In the genomic region with DNA sequence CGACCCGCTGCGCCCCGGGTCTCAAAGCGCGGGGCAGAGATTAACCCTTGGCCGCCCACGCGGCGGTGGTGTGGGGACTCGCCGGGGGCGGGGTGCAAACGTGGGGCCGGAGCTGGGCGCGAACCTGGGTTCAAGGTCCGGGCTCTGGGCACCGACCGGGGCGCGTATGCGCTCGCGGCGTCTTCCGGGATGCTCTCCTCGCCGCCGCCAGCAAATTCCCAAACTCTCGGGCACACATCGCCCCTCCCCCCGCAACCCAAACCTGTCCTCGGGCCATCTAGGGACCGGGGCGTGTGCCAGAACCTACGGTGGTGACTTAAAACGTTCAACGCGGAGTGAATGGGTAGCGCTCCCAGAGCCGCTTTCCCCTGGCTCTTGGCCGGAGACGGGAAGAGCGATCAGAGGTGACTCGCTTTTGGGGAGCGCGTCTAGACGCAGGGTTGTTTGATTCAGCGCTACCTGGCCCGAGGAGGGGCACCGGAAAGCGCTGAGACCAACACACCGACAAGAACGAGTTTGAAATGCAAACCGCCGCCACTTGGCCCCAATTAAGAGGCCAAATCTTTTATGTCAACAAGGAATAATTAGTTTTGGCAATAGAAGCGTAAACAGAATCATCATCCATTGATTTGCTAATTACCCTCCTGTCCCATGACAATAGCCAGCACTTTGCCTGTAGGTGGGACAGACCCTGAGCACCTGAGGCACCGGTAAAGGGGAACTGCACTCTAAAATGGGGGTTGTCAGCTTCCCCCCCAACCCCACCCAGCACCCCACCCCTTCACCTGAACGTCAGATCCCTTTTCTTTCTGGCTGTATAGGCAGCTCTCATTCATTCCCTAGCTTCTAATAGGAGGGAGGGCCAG, we compare ENCODE assay signal across 1 cellular context.
TF ChIP-seq lines count a peak whose summit lies in the region.

No MANE protein-coding gene starts in this region.

TF ChIP-seq in HepG2, 621 proteins besides CTCF, POLR2A, EP300 and RAD21 (continued from another document and continues in another):
- TF ChIP-seq, protein P1, sequence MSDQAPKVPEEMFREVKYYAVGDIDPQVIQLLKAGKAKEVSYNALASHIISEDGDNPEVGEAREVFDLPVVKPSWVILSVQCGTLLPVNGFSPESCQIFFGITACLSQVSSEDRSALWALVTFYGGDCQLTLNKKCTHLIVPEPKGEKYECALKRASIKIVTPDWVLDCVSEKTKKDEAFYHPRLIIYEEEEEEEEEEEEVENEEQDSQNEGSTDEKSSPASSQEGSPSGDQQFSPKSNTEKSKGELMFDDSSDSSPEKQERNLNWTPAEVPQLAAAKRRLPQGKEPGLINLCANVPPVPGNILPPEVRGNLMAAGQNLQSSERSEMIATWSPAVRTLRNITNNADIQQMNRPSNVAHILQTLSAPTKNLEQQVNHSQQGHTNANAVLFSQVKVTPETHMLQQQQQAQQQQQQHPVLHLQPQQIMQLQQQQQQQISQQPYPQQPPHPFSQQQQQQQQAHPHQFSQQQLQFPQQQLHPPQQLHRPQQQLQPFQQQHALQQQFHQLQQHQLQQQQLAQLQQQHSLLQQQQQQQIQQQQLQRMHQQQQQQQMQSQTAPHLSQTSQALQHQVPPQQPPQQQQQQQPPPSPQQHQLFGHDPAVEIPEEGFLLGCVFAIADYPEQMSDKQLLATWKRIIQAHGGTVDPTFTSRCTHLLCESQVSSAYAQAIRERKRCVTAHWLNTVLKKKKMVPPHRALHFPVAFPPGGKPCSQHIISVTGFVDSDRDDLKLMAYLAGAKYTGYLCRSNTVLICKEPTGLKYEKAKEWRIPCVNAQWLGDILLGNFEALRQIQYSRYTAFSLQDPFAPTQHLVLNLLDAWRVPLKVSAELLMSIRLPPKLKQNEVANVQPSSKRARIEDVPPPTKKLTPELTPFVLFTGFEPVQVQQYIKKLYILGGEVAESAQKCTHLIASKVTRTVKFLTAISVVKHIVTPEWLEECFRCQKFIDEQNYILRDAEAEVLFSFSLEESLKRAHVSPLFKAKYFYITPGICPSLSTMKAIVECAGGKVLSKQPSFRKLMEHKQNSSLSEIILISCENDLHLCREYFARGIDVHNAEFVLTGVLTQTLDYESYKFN (CRISPR knock-in tag; conservative IDR thresholded peaks at IDR 0.05) = peak; percentile 86
- TF ChIP-seq CENPT (CRISPR knock-in tag; IDR thresholded peaks at IDR 0.05; ENCODE audit: low read depth) (no peak), FOXJ3 (CRISPR knock-in tag; IDR thresholded peaks at IDR 0.05; ENCODE audit: borderline replicate concordance) (peak; percentile 55; the same call in 1 of the 2 replicates), ZNF496 (CRISPR knock-in tag; IDR thresholded peaks at IDR 0.05; ENCODE audit: insufficient replicate concordance) (no peak), ZNF44 (CRISPR knock-in tag; IDR thresholded peaks at IDR 0.05) (no peak), MIER2 (CRISPR knock-in tag; IDR thresholded peaks at IDR 0.05) (peak; percentile 48; the same call in 1 of the 2 replicates), SNAPC2 (CRISPR knock-in tag; IDR thresholded peaks at IDR 0.05) (peak; percentile 79; the same call in 1 of the 2 replicates), ZNF12 (CRISPR knock-in tag; IDR thresholded peaks at IDR 0.05) (peak; percentile 27; the same call in 1 of the 2 replicates), MEIS1 (CRISPR knock-in tag; IDR thresholded peaks at IDR 0.05; ENCODE audit: borderline replicate concordance) (0 out of 2 replicates have a peak, but pooled peaks have one; percentile 51), JUNB (CRISPR knock-in tag; IDR thresholded peaks at IDR 0.05; ENCODE audit: borderline replicate concordance) (no peak), ZNF264 (CRISPR knock-in tag; IDR thresholded peaks at IDR 0.05) (peak; percentile 96), HMGA1 (CRISPR knock-in tag; conservative IDR thresholded peaks at IDR 0.05) (no peak), ZNF556 (CRISPR knock-in tag; IDR thresholded peaks at IDR 0.05; ENCODE audit: borderline replicate concordance) (peak; percentile 39; the same call in 1 of the 2 replicates), SMAD3 (CRISPR knock-in tag; IDR thresholded peaks at IDR 0.05) (no peak; the same call in 1 of the 2 replicates), ZNF282 (IDR thresholded peaks at IDR 0.05; ENCODE audit: partially characterized antibody) (no peak), FLYWCH1 (CRISPR knock-in tag; IDR thresholded peaks at IDR 0.05) (0 out of 2 replicates have a peak, but pooled peaks have one; percentile 29), ZNF501 (CRISPR knock-in tag; IDR thresholded peaks at IDR 0.05) (peak; percentile 82), MED13 (CRISPR knock-in tag; IDR thresholded peaks at IDR 0.05) (peak; percentile 68; the same call in 1 of the 2 replicates), ZNF343 (CRISPR knock-in tag; IDR thresholded peaks at IDR 0.05) (0 out of 2 replicates have a peak, but pooled peaks have one; percentile 43), ZNF33A (CRISPR knock-in tag; IDR thresholded peaks at IDR 0.05; ENCODE audit: borderline replicate concordance) (0 out of 2 replicates have a peak, but pooled peaks have one; percentile 42), RBFOX2 (IDR thresholded peaks at IDR 0.05; ENCODE audit: low read depth, low read length) (peak; percentile 87), TSC22D2 (CRISPR knock-in tag; IDR thresholded peaks at IDR 0.05; ENCODE audit: borderline replicate concordance) (no peak), NKX3-1 (CRISPR knock-in tag; IDR thresholded peaks at IDR 0.05) (peak; percentile 85), MLLT10 (CRISPR knock-in tag; IDR thresholded peaks at IDR 0.05) (no peak), ZNF205 (CRISPR knock-in tag; IDR thresholded peaks at IDR 0.05) (peak; percentile 51), ZNF746 (CRISPR knock-in tag; IDR thresholded peaks at IDR 0.05) (peak; percentile 84; the same call in 1 of the 2 replicates), RFX3 (CRISPR knock-in tag; IDR thresholded peaks at IDR 0.05) (no peak), HDAC1 (CRISPR knock-in tag; IDR thresholded peaks at IDR 0.05) (peak; percentile 90), ZNF292 (CRISPR knock-in tag; IDR thresholded peaks at IDR 0.05; ENCODE audit: borderline replicate concordance, low read depth) (peak; percentile 70; the same call in 1 of the 2 replicates), ZNF546 (CRISPR knock-in tag; conservative IDR thresholded peaks at IDR 0.05) (no peak), HOXD1 (CRISPR knock-in tag; IDR thresholded peaks at IDR 0.05) (peak; percentile 92), ZKSCAN8 (CRISPR knock-in tag; IDR thresholded peaks at IDR 0.05; ENCODE audit: borderline replicate concordance) (0 out of 2 replicates have a peak, but pooled peaks have one; percentile 30)
- TF ChIP-seq, protein P2, sequence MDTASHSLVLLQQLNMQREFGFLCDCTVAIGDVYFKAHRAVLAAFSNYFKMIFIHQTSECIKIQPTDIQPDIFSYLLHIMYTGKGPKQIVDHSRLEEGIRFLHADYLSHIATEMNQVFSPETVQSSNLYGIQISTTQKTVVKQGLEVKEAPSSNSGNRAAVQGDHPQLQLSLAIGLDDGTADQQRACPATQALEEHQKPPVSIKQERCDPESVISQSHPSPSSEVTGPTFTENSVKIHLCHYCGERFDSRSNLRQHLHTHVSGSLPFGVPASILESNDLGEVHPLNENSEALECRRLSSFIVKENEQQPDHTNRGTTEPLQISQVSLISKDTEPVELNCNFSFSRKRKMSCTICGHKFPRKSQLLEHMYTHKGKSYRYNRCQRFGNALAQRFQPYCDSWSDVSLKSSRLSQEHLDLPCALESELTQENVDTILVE (CRISPR knock-in tag; IDR thresholded peaks at IDR 0.05) = peak; percentile 87
- TF ChIP-seq, protein P3, sequence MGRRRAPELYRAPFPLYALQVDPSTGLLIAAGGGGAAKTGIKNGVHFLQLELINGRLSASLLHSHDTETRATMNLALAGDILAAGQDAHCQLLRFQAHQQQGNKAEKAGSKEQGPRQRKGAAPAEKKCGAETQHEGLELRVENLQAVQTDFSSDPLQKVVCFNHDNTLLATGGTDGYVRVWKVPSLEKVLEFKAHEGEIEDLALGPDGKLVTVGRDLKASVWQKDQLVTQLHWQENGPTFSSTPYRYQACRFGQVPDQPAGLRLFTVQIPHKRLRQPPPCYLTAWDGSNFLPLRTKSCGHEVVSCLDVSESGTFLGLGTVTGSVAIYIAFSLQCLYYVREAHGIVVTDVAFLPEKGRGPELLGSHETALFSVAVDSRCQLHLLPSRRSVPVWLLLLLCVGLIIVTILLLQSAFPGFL (CRISPR knock-in tag; IDR thresholded peaks at IDR 0.05) = 0 out of 2 replicates have a peak, but pooled peaks have one; percentile 19
- TF ChIP-seq, protein P4, sequence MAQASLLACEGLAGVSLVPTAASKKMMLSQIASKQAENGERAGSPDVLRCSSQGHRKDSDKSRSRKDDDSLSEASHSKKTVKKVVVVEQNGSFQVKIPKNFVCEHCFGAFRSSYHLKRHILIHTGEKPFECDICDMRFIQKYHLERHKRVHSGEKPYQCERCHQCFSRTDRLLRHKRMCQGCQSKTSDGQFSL (CRISPR knock-in tag; IDR thresholded peaks at IDR 0.05) = peak; percentile 76
- TF ChIP-seq, protein P5, sequence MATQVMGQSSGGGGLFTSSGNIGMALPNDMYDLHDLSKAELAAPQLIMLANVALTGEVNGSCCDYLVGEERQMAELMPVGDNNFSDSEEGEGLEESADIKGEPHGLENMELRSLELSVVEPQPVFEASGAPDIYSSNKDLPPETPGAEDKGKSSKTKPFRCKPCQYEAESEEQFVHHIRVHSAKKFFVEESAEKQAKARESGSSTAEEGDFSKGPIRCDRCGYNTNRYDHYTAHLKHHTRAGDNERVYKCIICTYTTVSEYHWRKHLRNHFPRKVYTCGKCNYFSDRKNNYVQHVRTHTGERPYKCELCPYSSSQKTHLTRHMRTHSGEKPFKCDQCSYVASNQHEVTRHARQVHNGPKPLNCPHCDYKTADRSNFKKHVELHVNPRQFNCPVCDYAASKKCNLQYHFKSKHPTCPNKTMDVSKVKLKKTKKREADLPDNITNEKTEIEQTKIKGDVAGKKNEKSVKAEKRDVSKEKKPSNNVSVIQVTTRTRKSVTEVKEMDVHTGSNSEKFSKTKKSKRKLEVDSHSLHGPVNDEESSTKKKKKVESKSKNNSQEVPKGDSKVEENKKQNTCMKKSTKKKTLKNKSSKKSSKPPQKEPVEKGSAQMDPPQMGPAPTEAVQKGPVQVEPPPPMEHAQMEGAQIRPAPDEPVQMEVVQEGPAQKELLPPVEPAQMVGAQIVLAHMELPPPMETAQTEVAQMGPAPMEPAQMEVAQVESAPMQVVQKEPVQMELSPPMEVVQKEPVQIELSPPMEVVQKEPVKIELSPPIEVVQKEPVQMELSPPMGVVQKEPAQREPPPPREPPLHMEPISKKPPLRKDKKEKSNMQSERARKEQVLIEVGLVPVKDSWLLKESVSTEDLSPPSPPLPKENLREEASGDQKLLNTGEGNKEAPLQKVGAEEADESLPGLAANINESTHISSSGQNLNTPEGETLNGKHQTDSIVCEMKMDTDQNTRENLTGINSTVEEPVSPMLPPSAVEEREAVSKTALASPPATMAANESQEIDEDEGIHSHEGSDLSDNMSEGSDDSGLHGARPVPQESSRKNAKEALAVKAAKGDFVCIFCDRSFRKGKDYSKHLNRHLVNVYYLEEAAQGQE (IDR thresholded peaks at IDR 0.05; ENCODE audit: borderline replicate concordance in 1 of 2, low read depth in 1 of 2, low read length in 2 of 2) = peak in 1 of 2 experiments; percentile 8; a peak in 1 of 4 replicates
- TF ChIP-seq, protein P6, sequence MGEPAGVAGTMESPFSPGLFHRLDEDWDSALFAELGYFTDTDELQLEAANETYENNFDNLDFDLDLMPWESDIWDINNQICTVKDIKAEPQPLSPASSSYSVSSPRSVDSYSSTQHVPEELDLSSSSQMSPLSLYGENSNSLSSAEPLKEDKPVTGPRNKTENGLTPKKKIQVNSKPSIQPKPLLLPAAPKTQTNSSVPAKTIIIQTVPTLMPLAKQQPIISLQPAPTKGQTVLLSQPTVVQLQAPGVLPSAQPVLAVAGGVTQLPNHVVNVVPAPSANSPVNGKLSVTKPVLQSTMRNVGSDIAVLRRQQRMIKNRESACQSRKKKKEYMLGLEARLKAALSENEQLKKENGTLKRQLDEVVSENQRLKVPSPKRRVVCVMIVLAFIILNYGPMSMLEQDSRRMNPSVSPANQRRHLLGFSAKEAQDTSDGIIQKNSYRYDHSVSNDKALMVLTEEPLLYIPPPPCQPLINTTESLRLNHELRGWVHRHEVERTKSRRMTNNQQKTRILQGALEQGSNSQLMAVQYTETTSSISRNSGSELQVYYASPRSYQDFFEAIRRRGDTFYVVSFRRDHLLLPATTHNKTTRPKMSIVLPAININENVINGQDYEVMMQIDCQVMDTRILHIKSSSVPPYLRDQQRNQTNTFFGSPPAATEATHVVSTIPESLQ (CRISPR knock-in tag; conservative IDR thresholded peaks at IDR 0.05) = no peak
- TF ChIP-seq, protein P7, sequence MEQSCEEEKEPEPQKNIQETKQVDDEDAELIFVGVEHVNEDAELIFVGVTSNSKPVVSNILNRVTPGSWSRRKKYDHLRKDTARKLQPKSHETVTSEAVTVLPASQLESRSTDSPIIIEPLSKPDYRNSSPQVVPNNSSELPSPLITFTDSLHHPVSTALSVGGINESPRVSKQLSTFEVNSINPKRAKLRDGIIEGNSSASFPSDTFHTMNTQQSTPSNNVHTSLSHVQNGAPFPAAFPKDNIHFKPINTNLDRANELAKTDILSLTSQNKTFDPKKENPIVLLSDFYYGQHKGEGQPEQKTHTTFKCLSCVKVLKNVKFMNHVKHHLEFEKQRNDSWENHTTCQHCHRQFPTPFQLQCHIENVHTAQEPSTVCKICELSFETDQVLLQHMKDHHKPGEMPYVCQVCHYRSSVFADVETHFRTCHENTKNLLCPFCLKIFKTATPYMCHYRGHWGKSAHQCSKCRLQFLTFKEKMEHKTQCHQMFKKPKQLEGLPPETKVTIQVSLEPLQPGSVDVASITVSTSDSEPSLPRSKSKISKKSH (CRISPR knock-in tag; IDR thresholded peaks at IDR 0.05; ENCODE audit: borderline replicate concordance) = peak; percentile 92; the same call in 1 of the 2 replicates
- TF ChIP-seq, protein P8, sequence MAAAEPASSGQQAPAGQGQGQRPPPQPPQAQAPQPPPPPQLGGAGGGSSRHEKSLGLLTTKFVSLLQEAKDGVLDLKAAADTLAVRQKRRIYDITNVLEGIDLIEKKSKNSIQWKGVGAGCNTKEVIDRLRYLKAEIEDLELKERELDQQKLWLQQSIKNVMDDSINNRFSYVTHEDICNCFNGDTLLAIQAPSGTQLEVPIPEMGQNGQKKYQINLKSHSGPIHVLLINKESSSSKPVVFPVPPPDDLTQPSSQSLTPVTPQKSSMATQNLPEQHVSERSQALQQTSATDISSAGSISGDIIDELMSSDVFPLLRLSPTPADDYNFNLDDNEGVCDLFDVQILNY (CRISPR knock-in tag; conservative IDR thresholded peaks at IDR 0.05) = peak; percentile 74
- TF ChIP-seq, protein P9, sequence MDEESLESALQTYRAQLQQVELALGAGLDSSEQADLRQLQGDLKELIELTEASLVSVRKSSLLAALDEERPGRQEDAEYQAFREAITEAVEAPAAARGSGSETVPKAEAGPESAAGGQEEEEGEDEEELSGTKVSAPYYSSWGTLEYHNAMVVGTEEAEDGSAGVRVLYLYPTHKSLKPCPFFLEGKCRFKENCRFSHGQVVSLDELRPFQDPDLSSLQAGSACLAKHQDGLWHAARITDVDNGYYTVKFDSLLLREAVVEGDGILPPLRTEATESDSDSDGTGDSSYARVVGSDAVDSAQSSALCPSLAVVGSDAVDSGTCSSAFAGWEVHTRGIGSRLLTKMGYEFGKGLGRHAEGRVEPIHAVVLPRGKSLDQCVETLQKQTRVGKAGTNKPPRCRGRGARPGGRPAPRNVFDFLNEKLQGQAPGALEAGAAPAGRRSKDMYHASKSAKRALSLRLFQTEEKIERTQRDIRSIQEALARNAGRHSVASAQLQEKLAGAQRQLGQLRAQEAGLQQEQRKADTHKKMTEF (CRISPR knock-in tag; IDR thresholded peaks at IDR 0.05) = peak; percentile 83
